In genomic region chr7:157284229-157285014, GRCh38 we compare ENCODE assay signal across 16 cellular contexts. TPM values are rescaled to one million over a fixed set of nuclear protein-coding genes. Genes with fewer than 3 reads are reported as not detected.
DNase-seq lines count a peak whose midpoint lies in the region; ATAC-seq and TF ChIP-seq lines count a peak whose summit lies in the region.
"Had no signal": no experiment of that assay in that cellular context is flagged by ENCODE, and none has a peak within 500 bp of the region (broad histone marks: within the 10 kb centered on the region; RNA-seq: fewer than 3 reads in every experiment).

No MANE protein-coding gene starts in this region.

- CTCF ChIA-PET in Panc1 (lab: Charles Lee), result interaction anchor here (0.7 kb wide), 1 partner anchor 1168 kb away, joined by 3 read pairs; no protein-coding TSS in a partner anchor

- intact Hi-C loops in Right ventricle myocardium superior (cut with DNase I) (no loop called here), Panc1 (cut with micrococcal nuclease; ENCODE audit: unreplicated experiment) (no loop called here), mucosa of descending colon (cut with DNase I, micrococcal nuclease) (no loop called here)

- H3K4me3 ChIP-seq in right atrium auricular region (no peak overlapping the region), Panc1 (ENCODE audit: low read depth in 2 of 2, low read length in 2 of 2) (no peak overlapping the region), mucosa of descending colon (no peak overlapping the region)
- H3K4me3 ChIP-seq: BLaER1, HAP-1 had no signal

- BruUV-seq in Panc1 (replicated peaks; lab: Mats Ljungman, UMichigan), result no TSS peak

- in situ Hi-C loops in Panc1 (cut with HindIII; ENCODE audit: low pct_unique_long_range_greater_than_20kb, low sequenced_read_pairs), result no loop called here

- DNase-seq in Right ventricle myocardium superior (peak; percentile 2), right atrium auricular region (ENCODE audit: low spot score) (no peak), Panc1 (ENCODE audit: low read depth, low spot score) (no peak), mucosa of descending colon (peak in 2 of 3 donors; percentile 24), NCI-H524 treated with DMSO at 0.1 percent for 48 hours (lab: John Stamatoyannopoulos, UW) (no peak), NCI-H82 (lab: John Stamatoyannopoulos, UW) (no peak)
- DNase-seq: 8988T; CD4-positive, alpha-beta memory T cell; DMS79 treated with DMSO at 0.1 percent for 48 hours; GF-D8; GOT3; IMR-90 had no signal

- H3K27ac ChIP-seq in right atrium auricular region (no peak overlapping the region), Panc1 (ENCODE audit: low read length) (peak overlapping the region; percentile 93)
- H3K27ac ChIP-seq: BLaER1, HL-60 had no signal

- H3K36me3 ChIP-seq in right atrium auricular region, result no peaks in the 10 kb centered on the region
- no peaks in the 10 kb centered on the region for H3K36me3 ChIP-seq in Panc1 (ENCODE audit: control insufficient read depth, insufficient read depth, low read length)
- H3K36me3 ChIP-seq in mucosa of descending colon (ENCODE audit: low read depth), result no peaks in the 10 kb centered on the region
- H3K36me3 ChIP-seq: BLaER1, HAP-1 had no signal

- TF ChIP-seq CTCF in right atrium auricular region (IDR thresholded peaks at IDR 0.05) (no peak), Panc1 (IDR thresholded peaks at IDR 0.05) (no peak), mucosa of descending colon (IDR thresholded peaks at IDR 0.05) (no peak)

- H3K27me3 ChIP-seq in right atrium auricular region (no peaks in the 10 kb centered on the region), Panc1 (ENCODE audit: control insufficient read depth, insufficient read depth, low read length) (no peaks in the 10 kb centered on the region)
- H3K27me3 ChIP-seq: BLaER1 had no signal

- no peak for ATAC-seq in Right ventricle myocardium superior (ENCODE audit: poor library complexity)
- ATAC-seq in Panc1, result no peak
- no peak for ATAC-seq in mucosa of descending colon
- ATAC-seq in GM18873 (IDR thresholded peaks at IDR 0.05; ENCODE audit: low FRiP score, unreplicated experiment), result no peak

- POLR2A ChIA-PET in Panc1 (lab: Charles Lee), result no interaction called here

- H3K9me3 ChIP-seq in right atrium auricular region (peaks cover 0 to 9% of the 10 kb centered on the region in 2 donors), Panc1 (ENCODE audit: control insufficient read depth, insufficient read depth, low read depth, low read length) (peaks cover 5% of the 10 kb centered on the region; the same call in 1 of the 2 replicates), mucosa of descending colon (no peaks in the 10 kb centered on the region)
- H3K9me3 ChIP-seq: HAP-1 had no signal

- H3K4me1 ChIP-seq in right atrium auricular region, result peaks cover 0 to 8% of the 10 kb centered on the region in 2 donors
- H3K4me1 ChIP-seq in Panc1 (ENCODE audit: control insufficient read depth, insufficient read depth, low read length), result peaks cover 41% of the 10 kb centered on the region
- peaks cover 30% of the 10 kb centered on the region for H3K4me1 ChIP-seq in mucosa of descending colon (ENCODE audit: low read depth)
- H3K4me1 ChIP-seq: HAP-1 had no signal

RNA-seq across cellular contexts. Expression of gene DNAJB6, which starts 52.4 kb away (rescaled TPM):
- 191 TPM for total RNA-seq in Right ventricle myocardium superior
- total RNA-seq in right atrium auricular region, result 100 to 1,000 TPM; 134 to 137 TPM
- total RNA-seq in Panc1 (2021; ENCODE audit: unreplicated experiment), result 201 TPM
- 278 TPM for polyA plus RNA-seq in Panc1 (2012; ENCODE audit: insufficient read length)
- total RNA-seq in mucosa of descending colon, result 100 to 1,000 TPM in 1 of 3 donors, 10 to 100 TPM in 2; 71.2 to 165 (median 75.0) TPM

Comparison
In these comparisons a context has a peak if more than half of its experiments do, and no peak if none do; other contexts are left out.
1. DNase-seq: peak in Right ventricle myocardium superior (single experiment) and mucosa of descending colon (2 of 3); none in right atrium auricular region (single experiment), Panc1 (single experiment), NCI-H524 treated with DMSO at 0.1 percent for 48 hours (single experiment) and NCI-H82 (single experiment).